9 cellular contexts compared by ENCODE assay signal in the genomic region with DNA sequence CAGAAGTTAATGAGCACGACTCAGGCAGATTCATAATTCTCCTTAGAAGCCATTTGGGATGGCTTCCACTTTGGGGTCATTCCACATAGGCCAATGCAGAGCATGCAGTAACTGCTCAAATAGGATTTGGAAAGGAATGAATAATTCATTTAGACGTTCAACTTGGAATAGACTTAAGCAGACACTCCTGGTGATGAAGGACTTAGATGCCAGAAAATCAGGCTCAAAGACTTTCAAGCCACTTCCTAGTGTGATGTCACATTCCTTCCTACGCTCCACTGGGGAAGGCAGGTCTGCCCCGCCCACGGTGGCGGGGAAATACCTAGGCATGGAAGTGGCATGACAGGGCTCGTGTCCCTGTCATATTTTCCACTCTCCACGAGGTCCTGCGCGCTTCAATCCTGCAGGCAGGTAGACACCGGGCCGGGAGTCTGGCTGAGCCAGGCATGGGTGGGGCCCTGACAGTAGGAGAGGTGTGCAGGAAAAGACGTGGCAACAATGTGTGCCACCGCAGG. TPM values are rescaled to one million over a fixed set of nuclear protein-coding genes. Genes with fewer than 3 reads are reported as not detected.
DNase-seq lines count a peak whose midpoint lies in the region; ATAC-seq and TF ChIP-seq lines count a peak whose summit lies in the region.
"Had no signal": no experiment of that assay in that cellular context is flagged by ENCODE, and none has a peak within 500 bp of the region (broad histone marks: within the 10 kb centered on the region; RNA-seq: fewer than 3 reads in every experiment).

Gene IL1RL2, plus strand, starts transcription at position 348 of the 515 bp plus-strand sequence. CDS start 845 bp downstream, outside the sequence.

- peak within 1 kb of the TSS; percentile 65 for H3K4me3 Mint-ChIP-seq in activated CD4-positive, alpha-beta T cell treated with anti-CD3 and anti-CD28 coated beads for 36 hours

- POLR2A ChIA-PET in activated CD4-positive, alpha-beta T cell treated with anti-CD3 and anti-CD28 coated beads for 36 hours (lab: Charles Lee), result no interaction called here

- H3K9me3 Mint-ChIP-seq in activated CD4-positive, alpha-beta T cell treated with anti-CD3 and anti-CD28 coated beads for 36 hours (ENCODE audit: low read depth), result peaks cover 4% of the 10 kb centered on the region

- H3K9ac ChIP-seq in duodenal mucosa (ENCODE audit: low read depth in 1 of 2, low read length in 2 of 2), result peak within 1 kb of the TSS; percentile 25 to 30
- peak within 1 kb of the TSS; percentile 43 for H3K9ac ChIP-seq in muscle layer of colon (ENCODE audit: low read length)

- H3K36me3 Mint-ChIP-seq in activated CD4-positive, alpha-beta T cell treated with anti-CD3 and anti-CD28 coated beads for 36 hours (ENCODE audit: low read depth), result peaks cover 7% of the 10 kb centered on the region

- peak; percentile 58 for DNase-seq in activated CD4-positive, alpha-beta T cell treated with anti-CD3 and anti-CD28 coated beads for 36 hours
- no peak for DNase-seq in activated CD4-positive, alpha-beta T cell treated with anti-CD3 and anti-CD28 coated beads for 1 hour
- DNase-seq in thoracic aorta (ENCODE audit: low spot score) (no peak), GF-D8 (lab: John Stamatoyannopoulos, UW) (no peak), NCI-H1105 (lab: John Stamatoyannopoulos, UW) (no peak)

- H3K9me3 ChIP-seq in duodenal mucosa (ENCODE audit: control insufficient read depth in 1 of 2, low read length in 2 of 2) (no peaks in the 10 kb centered on the region), muscle layer of colon (ENCODE audit: low read length) (no peaks in the 10 kb centered on the region), thoracic aorta (no peaks in the 10 kb centered on the region)
- H3K9me3 ChIP-seq: A549 had no signal

- H3K4me1 Mint-ChIP-seq in activated CD4-positive, alpha-beta T cell treated with anti-CD3 and anti-CD28 coated beads for 36 hours, result peaks cover 24% of the 10 kb centered on the region

- ATAC-seq in activated CD4-positive, alpha-beta T cell treated with anti-CD3 and anti-CD28 coated beads for 36 hours, result peak; percentile 53
- ATAC-seq in thoracic aorta (ENCODE audit: insufficient number of reproducible peaks, low FRiP score, low read depth), result no peak
- no peak for ATAC-seq in HG02981 (IDR thresholded peaks at IDR 0.05; ENCODE audit: unreplicated experiment)
- ATAC-seq: A549 had no signal

- peaks cover 9% of the 10 kb centered on the region for H3K27me3 Mint-ChIP-seq in activated CD4-positive, alpha-beta T cell treated with anti-CD3 and anti-CD28 coated beads for 36 hours

- H3K27ac ChIP-seq in duodenal mucosa (ENCODE audit: low read depth, low read length), result peak within 1 kb of the TSS; percentile 39
- peak within 1 kb of the TSS; percentile 14 for H3K27ac ChIP-seq in muscle layer of colon (ENCODE audit: low read depth, low read length)
- H3K27ac ChIP-seq in thoracic aorta, result no peak within 1 kb of the TSS
- H3K27ac ChIP-seq: A549 had no signal

- H3K4me1 ChIP-seq in duodenal mucosa (ENCODE audit: control insufficient read depth in 1 of 2, insufficient read depth in 2 of 2, low read length in 2 of 2) (peaks cover 0 to 5% of the 10 kb centered on the region in 2 donors), muscle layer of colon (ENCODE audit: insufficient read depth, low read length) (peaks cover 5% of the 10 kb centered on the region), thoracic aorta (ENCODE audit: control insufficient read depth in 1 of 2, low read depth in 2 of 2) (peaks cover 0 to 5% of the 10 kb centered on the region in 2 donors)

- peak within 1 kb of the TSS; percentile 90 for H3K27ac Mint-ChIP-seq in activated CD4-positive, alpha-beta T cell treated with anti-CD3 and anti-CD28 coated beads for 36 hours

- intact Hi-C loops in activated CD4-positive, alpha-beta T cell treated with anti-CD3 and anti-CD28 coated beads for 36 hours (cut with DNase I, micrococcal nuclease), result loop anchor here (2.0 to 5.0 kb wide), 3 partner anchors 54 to 256 kb away; partner anchors contain the start of gene IL18R1 (in 1 of the 2)

- H3K36me3 ChIP-seq in duodenal mucosa (ENCODE audit: control insufficient read depth in 1 of 2, insufficient read depth in 2 of 2, low read length in 2 of 2) (no peaks in the 10 kb centered on the region), muscle layer of colon (ENCODE audit: insufficient read depth, low read length) (no peaks in the 10 kb centered on the region), thoracic aorta (no peaks in the 10 kb centered on the region)

- H3K4me3 ChIP-seq in duodenal mucosa (ENCODE audit: low read depth in 1 of 2, low read length in 2 of 2) (peak within 1 kb of the TSS; percentile 57 to 65), muscle layer of colon (ENCODE audit: low read depth in 1 of 2, low read length in 2 of 2) (peak within 1 kb of the TSS; percentile 70 to 73), thoracic aorta (peak within 1 kb of the TSS; percentile 74)
- H3K4me3 ChIP-seq: A549 had no signal

- no peak for TF ChIP-seq CTCF in thoracic aorta (IDR thresholded peaks at IDR 0.05)

- CTCF ChIA-PET in activated CD4-positive, alpha-beta T cell treated with anti-CD3 and anti-CD28 coated beads for 36 hours (lab: Charles Lee), result interaction anchor here (0.6 to 2.1 kb wide), 6 partner anchors 11 to 261 kb away, joined by 3 to 12 read pairs (median 3); no protein-coding TSS in a partner anchor

- H3K27me3 ChIP-seq in duodenal mucosa (ENCODE audit: control insufficient read depth in 1 of 2, insufficient read depth in 2 of 2, low read length in 2 of 2) (peaks cover 8 to 9% of the 10 kb centered on the region in 2 donors), muscle layer of colon (ENCODE audit: control insufficient read depth in 1 of 2, insufficient read depth in 2 of 2, low read length in 2 of 2) (peaks cover 0 to 6% of the 10 kb centered on the region in 2 donors), thoracic aorta (replicated peaks; ENCODE audit: insufficient read depth) (no peaks in the 10 kb centered on the region)

RNA-seq across cellular contexts. Expression of gene IL1RL2, which starts in this region (rescaled TPM):
- 1 to 10 TPM; 1.5 to 1.7 TPM for total RNA-seq in activated CD4-positive, alpha-beta T cell treated with anti-CD3 and anti-CD28 coated beads for 36 hours
- 1 to 10 TPM in 1 of 2 donors, under 1 TPM in 1; 0.68 to 1.3 TPM for total RNA-seq in thoracic aorta

Comparison
In these comparisons a context has a peak if more than half of its experiments do, and no peak if none do; other contexts are left out.
1. H3K27ac ChIP-seq: peak in duodenal mucosa (single experiment) and muscle layer of colon (single experiment); none in thoracic aorta (0 of 2).
2. Peak in every context shown above with its lines, with median percentiles within 50 percentile points of each other: H3K4me3 ChIP-seq.